In the genomic region with DNA sequence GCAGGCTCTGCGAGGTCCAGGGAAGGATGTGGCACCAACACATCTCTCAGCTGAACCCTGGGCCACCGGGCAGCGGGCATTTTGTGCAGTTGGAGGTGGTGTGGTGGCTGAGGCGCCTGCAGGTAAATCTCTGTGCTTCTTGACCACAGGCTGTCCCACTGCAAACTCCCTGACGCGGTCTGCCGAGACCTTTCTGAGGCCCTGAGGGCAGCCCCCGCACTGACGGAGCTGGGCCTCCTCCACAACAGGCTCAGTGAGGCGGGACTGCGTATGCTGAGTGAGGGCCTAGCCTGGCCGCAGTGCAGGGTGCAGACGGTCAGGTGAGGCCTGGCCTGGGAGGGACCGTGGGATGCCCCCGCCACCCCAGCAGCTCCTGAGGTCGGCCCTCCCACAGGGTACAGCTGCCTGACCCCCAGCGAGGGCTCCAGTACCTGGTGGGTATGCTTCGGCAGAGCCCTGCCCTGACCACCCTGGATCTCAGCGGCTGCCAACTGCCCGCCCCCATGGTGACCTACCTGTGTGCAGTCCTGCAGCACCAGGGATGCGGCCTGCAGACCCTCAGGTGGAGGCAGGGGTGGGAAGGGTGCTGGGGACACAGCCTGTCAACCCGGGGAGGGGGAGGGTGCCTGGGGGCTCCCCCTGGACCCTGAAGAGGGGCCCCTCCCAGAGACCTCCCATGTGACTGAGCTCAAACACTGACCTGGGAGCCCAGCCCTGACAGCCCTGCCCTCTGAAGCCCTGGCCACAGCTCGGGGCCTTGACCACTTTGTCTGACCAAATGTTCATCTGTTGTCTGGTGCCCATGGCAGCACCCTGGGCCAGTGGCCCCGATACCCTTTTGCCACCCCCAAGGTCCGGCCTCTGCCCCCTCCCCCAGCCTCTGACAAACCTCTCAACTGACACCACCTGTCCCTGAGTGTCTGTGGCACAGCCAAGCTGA, we compare ENCODE assay signal across 15 cellular contexts. TPM values are rescaled to one million over a fixed set of nuclear protein-coding genes. Genes with fewer than 3 reads are reported as not detected.
DNase-seq lines count a peak whose midpoint lies in the region; ATAC-seq and TF ChIP-seq lines count a peak whose summit lies in the region.
"Had no signal": no experiment of that assay in that cellular context is flagged by ENCODE, and none has a peak within 500 bp of the region (broad histone marks: within the 10 kb centered on the region; RNA-seq: fewer than 3 reads in every experiment).

No MANE protein-coding gene starts in this region.

- H3K27ac Mint-ChIP-seq in activated CD8-positive, alpha-beta memory T cell treated with anti-CD3 and anti-CD28 coated beads, Interleukin-2, amount 10 ng/mL, durations not matched to agents 7 days and 5 days: no peak overlapping the region
- H3K27ac Mint-ChIP-seq in activated CD8-positive, alpha-beta T cell treated with anti-CD3 and anti-CD28 coated beads for 36 hours: peak overlapping the region; percentile 86

- H3K9me3 Mint-ChIP-seq in activated CD8-positive, alpha-beta memory T cell treated with anti-CD3 and anti-CD28 coated beads, Interleukin-2, amount 10 ng/mL, durations not matched to agents 7 days and 5 days (ENCODE audit: low read depth): no peaks in the 10 kb centered on the region
- no peaks in the 10 kb centered on the region for H3K9me3 Mint-ChIP-seq in activated CD8-positive, alpha-beta T cell treated with anti-CD3 and anti-CD28 coated beads for 36 hours
- H3K9me3 Mint-ChIP-seq: activated CD4-positive, alpha-beta T cell treated with anti-CD3 and anti-CD28 coated beads, Interleukin-2, amount 10 ng/mL, durations not matched to agents 24 days and 14 days had no signal

- H3K9me2 ChIP-seq in hepatocyte (replicated peaks; ENCODE audit: insufficient read depth): no peaks in the 10 kb centered on the region

- CTCF ChIA-PET in activated CD8-positive, alpha-beta memory T cell treated with anti-CD3 and anti-CD28 coated beads, Interleukin-2, amount 10 ng/mL, durations not matched to agents 7 days and 5 days (lab: Charles Lee): interaction anchor here (1.2 to 2.2 kb wide), 2 partner anchors 34 to 77 kb away, joined by 3 to 8 read pairs; partner anchors contain the start of genes BET1L and RIC8A
- CTCF ChIA-PET in activated CD8-positive, alpha-beta T cell treated with anti-CD3 and anti-CD28 coated beads for 36 hours (lab: Charles Lee): interaction anchor here (0.8 to 7.4 kb wide), 6 partner anchors 10 to 79 kb away, joined by 3 to 71 read pairs (median 26); partner anchors contain the start of gene IFITM2

- no peak for TF ChIP-seq CTCF in activated CD8-positive, alpha-beta T cell treated with anti-CD3 and anti-CD28 coated beads for 36 hours (IDR thresholded peaks at IDR 0.05)
- TF ChIP-seq CTCF in left lung (IDR thresholded peaks at IDR 0.05) (no peak), sigmoid colon (IDR thresholded peaks at IDR 0.05) (no peak), hepatocyte (IDR thresholded peaks at IDR 0.05; ENCODE audit: poor library complexity) (no peak)

- H3K27me3 ChIP-seq in left lung (peaks cover 37 to 75% of the 10 kb centered on the region in 2 donors), sigmoid colon (peaks cover 35 to 83% (median 57%) of the 10 kb centered on the region in 3 donors), hepatocyte (no peaks in the 10 kb centered on the region)

- 89% methylated on average over 25 of the region's 25 CpGs for WGBS in sigmoid colon, 2 donors
- WGBS in hepatocyte (ENCODE audit: low lambda C conversion rate, missing lambda C conversion rate): 89% methylated on average over 19 of the region's 25 CpGs

- no peak for TF ChIP-seq POLR2A in sigmoid colon (IDR thresholded peaks at IDR 0.05)

- no peak for TF ChIP-seq EP300 in sigmoid colon (IDR thresholded peaks at IDR 0.05)

- peaks cover 39% of the 10 kb centered on the region for H3K27me3 Mint-ChIP-seq in activated CD8-positive, alpha-beta memory T cell treated with anti-CD3 and anti-CD28 coated beads, Interleukin-2, amount 10 ng/mL, durations not matched to agents 7 days and 5 days
- peaks cover 10% of the 10 kb centered on the region for H3K27me3 Mint-ChIP-seq in activated CD8-positive, alpha-beta T cell treated with anti-CD3 and anti-CD28 coated beads for 36 hours

- H2AFZ ChIP-seq in hepatocyte: no peak overlapping the region

- H3K79me2 ChIP-seq in hepatocyte: no peaks in the 10 kb centered on the region

- peaks cover 15% of the 10 kb centered on the region for H3K36me3 Mint-ChIP-seq in activated CD8-positive, alpha-beta memory T cell treated with anti-CD3 and anti-CD28 coated beads, Interleukin-2, amount 10 ng/mL, durations not matched to agents 7 days and 5 days
- H3K36me3 Mint-ChIP-seq in activated CD8-positive, alpha-beta T cell treated with anti-CD3 and anti-CD28 coated beads for 36 hours (ENCODE audit: low read depth): peaks cover 37% of the 10 kb centered on the region

- peak; percentile 39 for DNase-seq in activated CD8-positive, alpha-beta memory T cell treated with anti-CD3 and anti-CD28 coated beads, Interleukin-2, amount 10 ng/mL, durations not matched to agents 7 days and 5 days
- no peak for DNase-seq in activated CD8-positive, alpha-beta memory T cell treated with anti-CD3 and anti-CD28 coated beads, Interleukin-2, amount 50 U/mL, for 4 hours
- no peak for DNase-seq in activated CD8-positive, alpha-beta T cell treated with anti-CD3 and anti-CD28 coated beads for 36 hours
- peak; percentile 22 to 68 for DNase-seq in left lung
- DNase-seq in sigmoid colon: peak; percentile 57
- no peak for DNase-seq in cerebellar nuclear complex (lab: John Stamatoyannopoulos, UW)
- no peak for DNase-seq in hepatocyte (ENCODE audit: low spot score)
- DNase-seq: activated CD4-positive, alpha-beta T cell treated with anti-CD3 and anti-CD28 coated beads, Interleukin-2, amount 10 ng/mL, durations not matched to agents 24 days and 14 days; activated gamma-delta T cell treated with Interleukin-2 at 50 U/mL for 16 hours; GF-D8; kidney glomerular epithelial cell; NCI-H446 had no signal

- no peak overlapping the region for H3K27ac ChIP-seq in left lung
- H3K27ac ChIP-seq in sigmoid colon: no peak overlapping the region
- H3K27ac ChIP-seq in hepatocyte: no peak overlapping the region

- no peak overlapping the region for H3K4me2 ChIP-seq in hepatocyte

- POLR2A ChIA-PET in activated CD8-positive, alpha-beta T cell treated with anti-CD3 and anti-CD28 coated beads for 36 hours (lab: Charles Lee): interaction anchor here (0.7 to 8.5 kb wide), 18 partner anchors 10 to 71 kb away, joined by 3 to 75 read pairs (median 3); partner anchors contain the start of gene PSMD13

- no peak for ATAC-seq in activated CD8-positive, alpha-beta memory T cell treated with anti-CD3 and anti-CD28 coated beads, Interleukin-2, amount 10 ng/mL, durations not matched to agents 7 days and 5 days
- no peak for ATAC-seq in activated CD8-positive, alpha-beta T cell treated with anti-CD3 and anti-CD28 coated beads for 36 hours
- no peak for ATAC-seq in left lung
- ATAC-seq in HG02642 (IDR thresholded peaks at IDR 0.05; ENCODE audit: poor library complexity, unreplicated experiment): no peak

- no peaks in the 10 kb centered on the region for H4K20me1 ChIP-seq in hepatocyte (ENCODE audit: insufficient read depth, poor library complexity, severe bottlenecking)

- intact Hi-C loops in activated CD8-positive, alpha-beta T cell treated with anti-CD3 and anti-CD28 coated beads for 36 hours (cut with micrococcal nuclease): no loop called here
- intact Hi-C loops in left lung (cut with DNase I): no loop called here
- intact Hi-C loops in sigmoid colon (cut with DNase I): loop anchor here (5.0 kb wide), 3 partner anchors 32 to 168 kb away; partner anchors contain the start of gene PTDSS2

- peaks cover 49% of the 10 kb centered on the region for H3K4me1 Mint-ChIP-seq in activated CD8-positive, alpha-beta memory T cell treated with anti-CD3 and anti-CD28 coated beads, Interleukin-2, amount 10 ng/mL, durations not matched to agents 7 days and 5 days
- H3K4me1 Mint-ChIP-seq in activated CD8-positive, alpha-beta T cell treated with anti-CD3 and anti-CD28 coated beads for 36 hours (ENCODE audit: low read depth): peaks cover 58% of the 10 kb centered on the region

- H3K4me1 ChIP-seq in left lung: peaks cover 10 to 37% of the 10 kb centered on the region in 2 donors
- H3K4me1 ChIP-seq in sigmoid colon: peaks cover 0 to 36% (median 31%) of the 10 kb centered on the region in 4 donors
- peaks cover 6% of the 10 kb centered on the region for H3K4me1 ChIP-seq in hepatocyte (ENCODE audit: insufficient read depth)

- H3K9me3 ChIP-seq in left lung (no peaks in the 10 kb centered on the region), sigmoid colon (no peaks in the 10 kb centered on the region), hepatocyte (ENCODE audit: low read depth) (no peaks in the 10 kb centered on the region)

- H3K4me3 ChIP-seq in left lung (no peak overlapping the region), sigmoid colon (no peak overlapping the region), hepatocyte (no peak overlapping the region)

- H3K36me3 ChIP-seq in left lung: no peaks in the 10 kb centered on the region
- no peaks in the 10 kb centered on the region for H3K36me3 ChIP-seq in sigmoid colon
- H3K36me3 ChIP-seq in hepatocyte (replicated peaks; ENCODE audit: insufficient read depth, low read depth): no peaks in the 10 kb centered on the region

- no peak overlapping the region for H3K4me3 Mint-ChIP-seq in activated CD8-positive, alpha-beta memory T cell treated with anti-CD3 and anti-CD28 coated beads, Interleukin-2, amount 10 ng/mL, durations not matched to agents 7 days and 5 days
- H3K4me3 Mint-ChIP-seq in activated CD8-positive, alpha-beta T cell treated with anti-CD3 and anti-CD28 coated beads for 36 hours: peak overlapping the region; percentile 82

RNA-seq across cellular contexts. Expression of gene PGGHG, which starts 4.6 kb away (rescaled TPM):
- total RNA-seq in activated CD8-positive, alpha-beta memory T cell treated with anti-CD3 and anti-CD28 coated beads, Interleukin-2, amount 10 ng/mL, durations not matched to agents 7 days and 5 days: 100 to 1,000 TPM; 214 to 229 TPM
- 100 to 1,000 TPM; 298 to 308 TPM for total RNA-seq in activated CD8-positive, alpha-beta T cell treated with anti-CD3 and anti-CD28 coated beads for 36 hours
- total RNA-seq in left lung (10 to 100 TPM; 47.7 to 75.3 TPM), sigmoid colon (10 to 100 TPM; 11.4 to 15.3 (median 13.6) TPM), hepatocyte (12.0 and 19.2 TPM in 2 replicates)
- polyA plus RNA-seq in sigmoid colon (10 to 100 TPM in 1 of 3 donors, 1 to 10 TPM in 2; 1.6 to 68.0 (median 3.6) TPM), hepatocyte (27.9 and 44.0 TPM in 2 replicates)

RNA-seq across cellular contexts. Expression of gene NLRP6, which starts 6.1 kb away (rescaled TPM):
- total RNA-seq in activated CD8-positive, alpha-beta memory T cell treated with anti-CD3 and anti-CD28 coated beads, Interleukin-2, amount 10 ng/mL, durations not matched to agents 7 days and 5 days: 1 to 10 TPM; 3.8 to 6.9 TPM
- total RNA-seq in activated CD8-positive, alpha-beta T cell treated with anti-CD3 and anti-CD28 coated beads for 36 hours: 1 to 10 TPM; 3.3 to 3.4 TPM
- total RNA-seq in left lung (1 to 10 TPM in 1 of 2 donors, under 1 TPM in 1; 0.26 to 1.5 TPM), sigmoid colon (1 to 10 TPM in 2 of 4 donors, under 1 TPM in 1, not detected in 1; 0.33 to 2.5 (median 1.6) TPM), hepatocyte (not detected in 2 replicates)
- polyA plus RNA-seq in sigmoid colon (1 to 10 TPM in 1 of 3 donors, not detected in 2; 3.3 TPM), hepatocyte (1.4 TPM in 1 of 2 replicates, not detected in the other)

RNA-seq across cellular contexts. Expression of gene IFITM5, which starts 15.0 kb away (rescaled TPM):
- total RNA-seq in activated CD8-positive, alpha-beta memory T cell treated with anti-CD3 and anti-CD28 coated beads, Interleukin-2, amount 10 ng/mL, durations not matched to agents 7 days and 5 days: not detected
- not detected for total RNA-seq in activated CD8-positive, alpha-beta T cell treated with anti-CD3 and anti-CD28 coated beads for 36 hours
- total RNA-seq in left lung (not detected), sigmoid colon (not detected), hepatocyte (not detected in 2 replicates)
- polyA plus RNA-seq in sigmoid colon (not detected), hepatocyte (0.36 TPM in 1 of 2 replicates, not detected in the other)
- total RNA-seq: activated CD4-positive, alpha-beta T cell treated with anti-CD3 and anti-CD28 coated beads, Interleukin-2, amount 10 ng/mL, durations not matched to agents 24 days and 14 days; OCI-LY7; T-helper 1 cell treated with Interleukin-12 subunit alpha and Interleukin-12 subunit beta and Interleukin-4 antibody, amounts not matched to agents 30 ng/mL and 1 ng/mL, for 36 hours had no signal

RNA-seq across cellular contexts. Expression of gene IFITM2, which starts 23.3 kb away (rescaled TPM):
- total RNA-seq in activated CD8-positive, alpha-beta memory T cell treated with anti-CD3 and anti-CD28 coated beads, Interleukin-2, amount 10 ng/mL, durations not matched to agents 7 days and 5 days: 1,000 to 10,000 TPM in 1 of 2 experiments, 100 to 1,000 TPM in 1; 646 to 1,401 TPM
- total RNA-seq in activated CD8-positive, alpha-beta T cell treated with anti-CD3 and anti-CD28 coated beads for 36 hours: 100 to 1,000 TPM; 540 to 549 TPM
- total RNA-seq in left lung (100 to 1,000 TPM; 398 to 886 TPM), sigmoid colon (100 to 1,000 TPM in 3 of 4 donors, 10 to 100 TPM in 1; 79.8 to 187 (median 141) TPM), hepatocyte (59.2 and 74.6 TPM in 2 replicates)
- polyA plus RNA-seq in sigmoid colon (100 to 1,000 TPM in 2 of 3 donors, 10 to 100 TPM in 1; 73.3 to 461 (median 164) TPM), hepatocyte (504 and 535 TPM in 2 replicates)

RNA-seq across cellular contexts. Expression of gene IFITM1, which starts 29.5 kb away (rescaled TPM):
- total RNA-seq in activated CD8-positive, alpha-beta memory T cell treated with anti-CD3 and anti-CD28 coated beads, Interleukin-2, amount 10 ng/mL, durations not matched to agents 7 days and 5 days: 100 to 1,000 TPM; 459 to 909 TPM
- 100 to 1,000 TPM; 296 to 304 TPM for total RNA-seq in activated CD8-positive, alpha-beta T cell treated with anti-CD3 and anti-CD28 coated beads for 36 hours
- total RNA-seq in left lung: 100 to 1,000 TPM in 1 of 2 donors, 10 to 100 TPM in 1; 98.7 to 149 TPM
- total RNA-seq in sigmoid colon: 10 to 100 TPM; 82.4 to 94.2 (median 92.6) TPM
- polyA plus RNA-seq in sigmoid colon: 100 to 1,000 TPM in 1 of 3 donors, 10 to 100 TPM in 2; 41.2 to 580 (median 58.9) TPM
- 98.0 and 98.9 TPM in 2 replicates for total RNA-seq in hepatocyte
- 159 and 201 TPM in 2 replicates for polyA plus RNA-seq in hepatocyte

Comparison
In these comparisons a context has a peak if more than half of its experiments do, and no peak if none do; other contexts are left out.
1. DNase-seq: peak in activated CD8-positive, alpha-beta memory T cell treated with anti-CD3 and anti-CD28 coated beads, Interleukin-2, amount 10 ng/mL, durations not matched to agents 7 days and 5 days (single experiment), left lung (2 of 2) and sigmoid colon (single experiment); none in activated CD8-positive, alpha-beta memory T cell treated with anti-CD3 and anti-CD28 coated beads, Interleukin-2, amount 50 U/mL, for 4 hours (single experiment), activated CD8-positive, alpha-beta T cell treated with anti-CD3 and anti-CD28 coated beads for 36 hours (single experiment), cerebellar nuclear complex (0 of 2) and hepatocyte (single experiment).